In the genomic region with DNA sequence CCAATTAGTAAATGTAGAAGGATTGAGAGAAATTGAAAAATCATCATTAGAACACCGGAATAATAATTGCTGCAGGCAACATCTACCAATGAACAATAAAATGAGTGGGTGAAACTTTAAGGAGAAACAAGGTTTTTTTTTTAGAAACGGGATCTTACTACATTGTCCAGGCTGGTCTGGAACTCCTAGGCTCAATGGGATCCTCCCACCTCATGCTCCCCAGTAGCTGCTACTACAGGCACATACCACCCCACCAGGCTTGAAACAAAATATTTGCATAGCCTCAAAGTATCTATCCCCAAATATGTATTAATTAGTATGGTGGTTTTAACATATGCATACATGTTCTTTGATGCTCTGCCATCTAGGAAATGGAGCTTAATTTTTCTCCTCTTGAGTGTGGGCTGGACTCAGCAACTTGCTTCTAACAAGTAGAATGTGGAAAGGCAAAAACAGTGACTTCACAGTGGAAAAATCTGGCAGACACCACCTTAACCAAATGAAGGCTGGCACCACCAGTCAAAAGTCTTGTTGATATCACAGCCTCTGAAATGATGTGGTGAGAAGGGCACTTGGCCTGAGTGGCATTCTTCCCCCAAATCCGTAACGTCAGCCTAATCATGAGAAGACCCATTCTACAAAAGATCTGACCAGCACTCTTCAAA, we compare ENCODE assay signal across 16 cellular contexts. TPM values are rescaled to one million over a fixed set of nuclear protein-coding genes. Genes with fewer than 3 reads are reported as not detected.
DNase-seq lines count a peak whose midpoint lies in the region; ATAC-seq and TF ChIP-seq lines count a peak whose summit lies in the region.
"Had no signal": no experiment of that assay in that cellular context is flagged by ENCODE, and none has a peak within 500 bp of the region (broad histone marks: within the 10 kb centered on the region; RNA-seq: fewer than 3 reads in every experiment).

No MANE protein-coding gene starts in this region.

- H3K27ac ChIP-seq in IMR-90 (ENCODE audit: insufficient read depth, low read length) (no peak overlapping the region), ovary (no peak overlapping the region)
- H3K27ac ChIP-seq: PC-9 had no signal

- no peak overlapping the region for H2AFZ ChIP-seq in IMR-90 (replicated peaks; ENCODE audit: low read length, poor library complexity)
- H2AFZ ChIP-seq: PC-9 had no signal

- H3K79me1 ChIP-seq in IMR-90 (ENCODE audit: low read depth in 1 of 2, low read length in 2 of 2), result peaks cover 0 to 3% of the 10 kb centered on the region in 2 experiments; a peak in 1 of 4 replicates

- H3K4me2 ChIP-seq in IMR-90 (ENCODE audit: low read depth, low read length), result no peak overlapping the region
- H3K4me2 ChIP-seq: PC-9 had no signal

- H3K27me3 ChIP-seq in IMR-90 (ENCODE audit: control insufficient read depth, insufficient read depth, low read length) (no peaks in the 10 kb centered on the region), ovary (no peaks in the 10 kb centered on the region)
- H3K27me3 ChIP-seq: BLaER1 treated with 17β-estradiol and CSF1 and Interleukin-3, amounts not matched to agents 10 nM and 100 nM had no signal

- H3K4me3 Mint-ChIP-seq in chondrocyte (ENCODE audit: unreplicated experiment), result no peak overlapping the region

- H3K36me3 Mint-ChIP-seq in chondrocyte (ENCODE audit: low read depth), result peaks cover 1% of the 10 kb centered on the region
- H3K36me3 Mint-ChIP-seq: IgD-negative memory B cell had no signal

- no peaks in the 10 kb centered on the region for H3K9me3 ChIP-seq in IMR-90 (ENCODE audit: control insufficient read depth, insufficient read depth, low read length)
- H3K9me3 ChIP-seq in ovary, result no peaks in the 10 kb centered on the region
- H3K9me3 ChIP-seq: BLaER1 treated with 17β-estradiol and CSF1 and Interleukin-3, amounts not matched to agents 10 nM and 100 nM had no signal

- H4K8ac ChIP-seq in IMR-90 (ENCODE audit: low read depth in 2 of 2, low read length in 2 of 2), result no peak overlapping the region

- no TSS peak for BruUV-seq in IMR-90 (replicated peaks; lab: Mats Ljungman, UMichigan)

- ATAC-seq in IMR-90 (ENCODE audit: low read depth), result no peak
- ATAC-seq: SK-N-SH treated with all-trans-retinoic acid at 6 μM for 48 hours had no signal

- dilution Hi-C loops in IMR-90 (cut with HindIII; ENCODE audit: low sequenced_read_pairs, unreplicated experiment), result no loop called here

- CTCF ChIA-PET in IMR-90 (lab: Yijun Ruan, JAX), result no interaction called here

- no peak overlapping the region for H3K56ac ChIP-seq in IMR-90 (ENCODE audit: extremely low read depth, insufficient read depth, low read length)

- H2BK20ac ChIP-seq in IMR-90 (ENCODE audit: low read depth, low read length), result peak overlapping the region; percentile 38; the same call in 1 of the 2 replicates

- TF ChIP-seq POLR2A in IMR-90 (IDR thresholded peaks at IDR 0.05; ENCODE audit: low read depth, low read length) (no peak), ovary (IDR thresholded peaks at IDR 0.05) (no peak)

- no peak overlapping the region for H2AK9ac ChIP-seq in IMR-90 (replicated peaks; ENCODE audit: low read depth, low read length, poor library complexity)

- no peak overlapping the region for H3K18ac ChIP-seq in IMR-90 (ENCODE audit: low read depth, low read length)

- DNase-seq in AG10803 (ENCODE audit: low read depth) (peak; percentile 71), IMR-90 (no peak), chondrocyte (ENCODE audit: low spot score) (no peak), middle frontal gyrus (ENCODE audit: extremely low spot score, low spot score) (peak; percentile 24), putamen (ENCODE audit: low spot score) (no peak), ovary (no peak), NOMO-1 treated with dmso at 0.1 percent for 144 hours (lab: John Stamatoyannopoulos, UW; ENCODE audit: unreplicated experiment) (no peak)
- DNase-seq in NK-92 treated with Interleukin-12 subunit alpha and Interleukin-12 subunit beta, amount 100 ng/mL, for 24 hours (lab: John Stamatoyannopoulos, UW), result no peak
- DNase-seq: NCI-H1417 treated with DMSO at 0.1 percent for 48 hours, NCI-H2081 treated with DMSO at 0.1 percent for 48 hours, NCI-H526 treated with DMSO at 0.1 percent for 48 hours, PC-9, Right ventricle myocardium superior had no signal

- H3K27ac Mint-ChIP-seq in chondrocyte (ENCODE audit: unreplicated experiment), result peak overlapping the region; percentile 80

- H2BK5ac ChIP-seq in IMR-90 (ENCODE audit: low read depth, low read length, poor library complexity, severe bottlenecking), result no peak overlapping the region

- no peak for TF ChIP-seq RAD21 in IMR-90 (IDR thresholded peaks at IDR 0.05; ENCODE audit: low read length)

- H3K36me3 ChIP-seq in IMR-90 (ENCODE audit: control insufficient read depth, insufficient read depth, low read length) (no peaks in the 10 kb centered on the region), ovary (no peaks in the 10 kb centered on the region)
- H3K36me3 ChIP-seq: BLaER1 treated with 17β-estradiol and CSF1 and Interleukin-3, amounts not matched to agents 10 nM and 100 nM had no signal

- no peaks in the 10 kb centered on the region for H3K27me3 Mint-ChIP-seq in chondrocyte (ENCODE audit: low read depth)
- H3K27me3 Mint-ChIP-seq: IgD-negative memory B cell had no signal

- no CpG with 5 or more reads among the region's 4 CpGs for WGBS in IMR-90 (ENCODE audit: extremely low coverage in 2 of 2, insufficient read length in 1 of 2), 2 experiments
- 69 to 75% (median 73%) methylated on average over 4 of the region's 4 CpGs for WGBS in ovary, 3 donors

- H3K4me1 ChIP-seq in IMR-90 (ENCODE audit: control insufficient read depth, insufficient read depth, low read length) (peaks cover 24% of the 10 kb centered on the region), ovary (ENCODE audit: insufficient read depth) (no peaks in the 10 kb centered on the region)

- no peak overlapping the region for H3K23ac ChIP-seq in IMR-90 (ENCODE audit: low read depth, low read length)

- intact Hi-C loops in IMR-90 (cut with micrococcal nuclease), result no loop called here
- intact Hi-C loops in ovary (cut with DNase I), result loop anchor here in 2 of 4 donors (5.0 to 10.0 kb wide), 3 partner anchors 288 to 383 kb away; no protein-coding TSS in a partner anchor

- no peak for TF ChIP-seq CTCF in AG10803 (conservative IDR thresholded peaks at IDR 0.05; ENCODE audit: low read length)
- no peak for TF ChIP-seq CTCF in IMR-90 (conservative IDR thresholded peaks at IDR 0.05; ENCODE audit: low read depth, low read length)
- TF ChIP-seq CTCF in chondrocyte (IDR thresholded peaks at IDR 0.05), result no peak
- TF ChIP-seq CTCF in ovary (IDR thresholded peaks at IDR 0.05), result no peak

- peak overlapping the region; percentile 27; the same call in 1 of the 2 replicates for H4K91ac ChIP-seq in IMR-90 (ENCODE audit: insufficient read depth, low read depth, low read length)

- in situ Hi-C loops in IMR-90 (cut with MboI; ENCODE audit: low sequenced_read_pairs), result loop anchor here (10.0 kb wide), 2 partner anchors 296 to 376 kb away; partner anchors contain the start of gene SRXN1

- peaks cover 48% of the 10 kb centered on the region for H3K4me1 Mint-ChIP-seq in chondrocyte (ENCODE audit: low read depth)

- H4K5ac ChIP-seq in IMR-90 (ENCODE audit: low read depth, low read length), result no peak overlapping the region

- no peak overlapping the region for H3K4me3 ChIP-seq in AG10803 (ENCODE audit: low read length)
- no peak overlapping the region for H3K4me3 ChIP-seq in IMR-90 (ENCODE audit: insufficient read depth, low read depth, low read length)
- H3K4me3 ChIP-seq in ovary, result no peak overlapping the region
- H3K4me3 ChIP-seq: BLaER1 treated with 17β-estradiol and CSF1 and Interleukin-3, amounts not matched to agents 10 nM and 100 nM; PC-9 had no signal

- H3K9me3 Mint-ChIP-seq in chondrocyte (ENCODE audit: low read depth), result no peaks in the 10 kb centered on the region
- H3K9me3 Mint-ChIP-seq: IgD-negative memory B cell had no signal

- H2AK5ac ChIP-seq in IMR-90 (ENCODE audit: low read depth, low read length), result peak overlapping the region; percentile 78; the same call in 1 of the 2 replicates

- POLR2A ChIA-PET in IMR-90 (lab: Charles Lee; ENCODE audit: unreplicated experiment), result no interaction called here

- H4K20me1 ChIP-seq in IMR-90 (ENCODE audit: insufficient read depth, low read length), result no peaks in the 10 kb centered on the region

- peaks cover 14% of the 10 kb centered on the region for H3K9me1 ChIP-seq in IMR-90 (ENCODE audit: insufficient read depth, low read length)

- H3K14ac ChIP-seq in IMR-90 (replicated peaks; ENCODE audit: low read depth, low read length), result no peak overlapping the region

- no peak overlapping the region for H3K9ac ChIP-seq in IMR-90 (ENCODE audit: low read depth, low read length)

- 0 out of 3 replicates have a peak overlapping the region, but pooled peaks have one; percentile 59 for H2BK15ac ChIP-seq in IMR-90 (ENCODE audit: low read depth, low read length)

- H3K4ac ChIP-seq in IMR-90 (ENCODE audit: low read depth, low read length), result peak overlapping the region; percentile 31; the same call in 1 of the 2 replicates

- no peak overlapping the region for H2BK120ac ChIP-seq in IMR-90 (ENCODE audit: low read depth, low read length)

- no peak for TF ChIP-seq EP300 in ovary (IDR thresholded peaks at IDR 0.05)

RNA-seq across cellular contexts. Expression of gene NRSN2, which starts 12.1 kb away (rescaled TPM):
- total RNA-seq in IMR-90 (2012; rRNA removed) (9.9 and 17.5 TPM in 2 replicates), chondrocyte (72.1 to 77.1 TPM (median 73.2 TPM) in 3 replicates), ovary (10 to 100 TPM; 20.5 to 77.9 (median 43.8) TPM)
- polyA plus RNA-seq in IMR-90 (2012; rRNA removed) (75.1 and 101 TPM in 2 replicates), ovary (10 to 100 TPM; 32.4 to 36.7 TPM)
- 67.5 and 73.6 TPM in 2 replicates for polyA plus RNA-seq in IMR-90 (2012; cell fraction: cytosol; rRNA removed)
- 35.0 and 62.6 TPM in 2 replicates for polyA plus RNA-seq in IMR-90 (2012; cell fraction: nucleus; rRNA removed; ENCODE audit: low replicate concordance)

RNA-seq across cellular contexts. Expression of gene TRIB3, which starts 21.5 kb away (rescaled TPM):
- total RNA-seq in IMR-90 (2012; rRNA removed) (15.0 and 18.5 TPM in 2 replicates), chondrocyte (7.0 to 141 TPM (median 137 TPM) in 3 replicates), ovary (10 to 100 TPM in 1 of 7 donors, 1 to 10 TPM in 6; 1.5 to 55.1 (median 4.9) TPM)
- polyA plus RNA-seq in IMR-90 (2012; rRNA removed) (23.2 and 23.4 TPM in 2 replicates), ovary (1 to 10 TPM; 2.3 to 2.7 TPM)
- 15.9 and 35.9 TPM in 2 replicates for polyA plus RNA-seq in IMR-90 (2012; cell fraction: cytosol; rRNA removed)
- 13.3 and 22.2 TPM in 2 replicates for polyA plus RNA-seq in IMR-90 (2012; cell fraction: nucleus; rRNA removed; ENCODE audit: low replicate concordance)

RNA-seq across cellular contexts. Expression of gene SOX12, which starts 33.7 kb away (rescaled TPM):
- total RNA-seq in IMR-90 (2012; rRNA removed) (1.1 TPM in 2 replicates), chondrocyte (34.3 to 40.4 TPM (median 39.6 TPM) in 3 replicates), ovary (10 to 100 TPM in 5 of 7 donors, 1 to 10 TPM in 2; 4.8 to 34.1 (median 25.7) TPM)
- polyA plus RNA-seq in IMR-90 (2012; rRNA removed) (6.2 and 6.4 TPM in 2 replicates), ovary (1 to 10 TPM; 4.1 to 8.7 TPM)
- 9.7 and 10.0 TPM in 2 replicates for polyA plus RNA-seq in IMR-90 (2012; cell fraction: cytosol; rRNA removed)
- polyA plus RNA-seq in IMR-90 (2012; cell fraction: nucleus; rRNA removed; ENCODE audit: low replicate concordance), result 15.8 and 22.6 TPM in 2 replicates

RNA-seq across cellular contexts. Expression of gene RBCK1, which starts 49.1 kb away (rescaled TPM):
- total RNA-seq in IMR-90 (2012; rRNA removed) (29.2 and 29.9 TPM in 2 replicates), chondrocyte (84.1 to 95.5 TPM (median 94.3 TPM) in 3 replicates), ovary (10 to 100 TPM; 56.5 to 86.9 (median 76.6) TPM)
- polyA plus RNA-seq in IMR-90 (2012; rRNA removed) (84.2 and 89.4 TPM in 2 replicates), ovary (10 to 100 TPM; 53.5 to 85.2 TPM)
- polyA plus RNA-seq in IMR-90 (2012; cell fraction: cytosol; rRNA removed), result 51.3 and 95.8 TPM in 2 replicates
- 154 and 323 TPM in 2 replicates for polyA plus RNA-seq in IMR-90 (2012; cell fraction: nucleus; rRNA removed; ENCODE audit: low replicate concordance)

Comparison
In these comparisons a context has a peak if more than half of its experiments do, and no peak if none do; other contexts are left out.
1. DNase-seq: peak in AG10803 (single experiment) and middle frontal gyrus (single experiment); none in IMR-90 (single experiment), chondrocyte (single experiment), putamen (single experiment), ovary (0 of 5), NK-92 treated with Interleukin-12 subunit alpha and Interleukin-12 subunit beta, amount 100 ng/mL, for 24 hours (single experiment) and NOMO-1 treated with dmso at 0.1 percent for 144 hours (single experiment).